8 cellular contexts compared by ENCODE assay signal in genomic region chr9:136790640-136791465, GRCh38. TPM values are rescaled to one million over a fixed set of nuclear protein-coding genes. Genes with fewer than 3 reads are reported as not detected.
DNase-seq lines count a peak whose midpoint lies in the region; ATAC-seq, FAIRE-seq and TF ChIP-seq lines count a peak whose summit lies in the region.

TSS of gene TMEM141 (plus strand) at chr9:136791344. CDS start at chr9:136791371, 27 bp downstream.

- WGBS in adrenal gland, 4 donors, result 0 to 1% (median 0%) methylated on average over 10 to 65 of the region's 65 CpGs
- 0 to 1% (median 1%) methylated on average over 11 to 65 of the region's 65 CpGs for WGBS in heart left ventricle, 4 donors
- WGBS in upper lobe of left lung, 2 donors, result 0 to 2% methylated on average over 4 to 36 of the region's 65 CpGs

- peak; percentile 98 for DNase-seq in GM12891 (ENCODE audit: insufficient read length, low spot score)
- DNase-seq in NCI-H146 (lab: John Stamatoyannopoulos, UW), result peak; percentile 99
- DNase-seq in T-helper 1 cell, result peak; percentile 99 to 100 (median 100)
- DNase-seq in adrenal gland, result peak; percentile 100
- peak; percentile 100 for DNase-seq in heart left ventricle
- peak; percentile 98 to 100 (median 100) for DNase-seq in posterior cingulate gyrus
- DNase-seq in upper lobe of left lung, result peak; percentile 100

- TF ChIP-seq CTCF in adrenal gland (IDR thresholded peaks at IDR 0.05) (no peak), heart left ventricle (IDR thresholded peaks at IDR 0.05) (no peak), upper lobe of left lung (IDR thresholded peaks at IDR 0.05) (no peak)

- no peak for TF ChIP-seq EP300 in upper lobe of left lung (IDR thresholded peaks at IDR 0.05)

- H3K36me3 ChIP-seq in adrenal gland (replicated peaks in 1 of 2), result peaks cover 0 to 5% of the 10 kb centered on the region in 2 donors
- H3K36me3 ChIP-seq in heart left ventricle, result peaks cover 0 to 14% (median 0%) of the 10 kb centered on the region in 9 donors
- H3K36me3 ChIP-seq in upper lobe of left lung, result peaks cover 0 to 14% (median 6%) of the 10 kb centered on the region in 4 donors

- ATAC-seq in HG02852 (IDR thresholded peaks at IDR 0.05; ENCODE audit: unreplicated experiment) (peak; percentile 84), heart left ventricle (peak; percentile 95 to 96 (median 96)), upper lobe of left lung (ENCODE audit: low FRiP score in 2 of 2) (peak; percentile 97 to 99)

- H3K27me3 ChIP-seq in adrenal gland (no peaks in the 10 kb centered on the region), heart left ventricle (no peaks in the 10 kb centered on the region), upper lobe of left lung (no peaks in the 10 kb centered on the region)

- no peaks in the 10 kb centered on the region for H3K9me3 ChIP-seq in adrenal gland (replicated peaks in 1 of 3)
- no peaks in the 10 kb centered on the region for H3K9me3 ChIP-seq in heart left ventricle
- H3K9me3 ChIP-seq in upper lobe of left lung, result no peaks in the 10 kb centered on the region

- H3K4me3 ChIP-seq in adrenal gland (peak within 1 kb of the TSS; percentile 16 to 89 (median 74)), heart left ventricle (peak within 1 kb of the TSS; percentile 68 to 94 (median 82)), upper lobe of left lung (peak within 1 kb of the TSS; percentile 42 to 79 (median 73))

- TF ChIP-seq POLR2A in GM12891 (IDR thresholded peaks at IDR 0.05; ENCODE audit: low read depth, low read length), result no peak
- TF ChIP-seq POLR2A in adrenal gland (IDR thresholded peaks at IDR 0.05), result peak in 1 of 2 donors; percentile 59
- TF ChIP-seq POLR2A in heart left ventricle (IDR thresholded peaks at IDR 0.05), result peak in 1 of 2 donors; percentile 82
- TF ChIP-seq POLR2A in upper lobe of left lung (IDR thresholded peaks at IDR 0.05), result peak in 2 of 4 donors; percentile 78 to 90

- FAIRE-seq in GM12891 (lab: Jason Lieb, UNC), result peak; percentile 95

- intact Hi-C loops in adrenal gland (cut with DNase I) (loop anchor here in 1 of 2 donors (10.0 kb wide), 1 partner anchor 54 kb away; the partner anchor contains the start of genes AJM1 and PHPT1), heart left ventricle (cut with DNase I) (loop anchor here in 7 of 10 donors (1.0 to 10.0 kb wide), 8 partner anchors 54 to 308 kb away; partner anchors contain the start of genes PHPT1 (in 6 of the 7), FBXW5 (in 5 of the 7), AJM1 (in 2 of the 7) and C8G (in 2 of the 7)), posterior cingulate gyrus (cut with DNase I) (loop anchor here (5.0 to 10.0 kb wide), 2 partner anchors 51 to 154 kb away; partner anchors contain the start of genes AJM1, C8G and FBXW5)

- H3K27ac ChIP-seq in adrenal gland (peak within 1 kb of the TSS in 4 of 5 donors; percentile 63 to 93 (median 82)), heart left ventricle (peak within 1 kb of the TSS; percentile 92 to 99 (median 96)), upper lobe of left lung (peak within 1 kb of the TSS; percentile 95 to 99 (median 96))

- H3K4me1 ChIP-seq in adrenal gland (replicated peaks in 1 of 2) (peaks cover 5 to 18% of the 10 kb centered on the region in 2 donors), heart left ventricle (peaks cover 6 to 56% (median 27%) of the 10 kb centered on the region in 12 donors), upper lobe of left lung (peaks cover 18 to 29% (median 23%) of the 10 kb centered on the region in 4 donors)

TF ChIP-seq in GM12891, 5 proteins besides CTCF, POLR2A, EP300 and RAD21:
- TF ChIP-seq POU2F2 (IDR thresholded peaks at IDR 0.05; ENCODE audit: low read depth, low read length) (no peak), TAF1 (IDR thresholded peaks at IDR 0.05; ENCODE audit: low read depth, low read length) (0 out of 2 replicates have a peak, but pooled peaks have one; percentile 19), SPI1 (IDR thresholded peaks at IDR 0.05; ENCODE audit: low read depth, low read length) (no peak)

RNA-seq across cellular contexts. Expression of gene TMEM141, which starts in this region (rescaled TPM):
- 29.8 TPM for polyA plus RNA-seq in GM12891 (2012; ENCODE audit: low read depth, missing spikeins)
- total RNA-seq in adrenal gland, result 10 to 100 TPM; 31.3 to 78.7 (median 57.1) TPM
- 10 to 100 TPM; 46.7 to 94.8 (median 76.3) TPM for polyA plus RNA-seq in adrenal gland
- total RNA-seq in heart left ventricle, result 100 to 1,000 TPM in 1 of 9 donors, 10 to 100 TPM in 8; 45.6 to 122 (median 63.3) TPM
- 100 to 1,000 TPM in 1 of 2 donors, 10 to 100 TPM in 1; 86.1 to 116 TPM for polyA plus RNA-seq in heart left ventricle
- 100 to 1,000 TPM in 2 of 6 donors, 10 to 100 TPM in 4; 55.5 to 134 (median 80.5) TPM for total RNA-seq in upper lobe of left lung

Comparison
In these comparisons a context has a peak if more than half of its experiments do, and no peak if none do; other contexts are left out.
1. Peak in every context shown above with its lines: DNase-seq, ATAC-seq, H3K4me3 ChIP-seq and H3K27ac ChIP-seq.